ENCODE assay signal across 15 cellular contexts in the genomic region with DNA sequence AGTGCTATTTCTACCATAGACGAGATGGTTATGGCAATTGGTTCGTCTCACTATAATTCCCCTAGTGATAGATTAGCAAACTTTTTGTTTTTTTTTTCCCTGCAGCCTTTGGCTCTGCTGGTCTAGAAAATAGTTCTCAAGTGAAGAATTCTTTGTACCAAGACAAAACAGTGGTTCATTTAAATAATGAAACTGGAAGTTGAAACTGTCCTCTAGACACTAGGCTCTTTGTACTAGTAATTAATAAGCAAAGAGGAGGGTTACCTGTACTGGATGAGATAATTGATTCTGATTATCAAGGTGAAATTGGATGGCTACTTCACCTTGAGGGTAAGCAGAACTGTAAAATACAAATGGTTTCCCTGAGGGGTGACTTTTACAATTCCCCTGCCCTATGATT.
DNase-seq lines count a peak whose midpoint lies in the region; ATAC-seq, FAIRE-seq and TF ChIP-seq lines count a peak whose summit lies in the region.
"Had no signal": no experiment of that assay in that cellular context is flagged by ENCODE, and none has a peak within 500 bp of the region (broad histone marks: within the 10 kb centered on the region; RNA-seq: fewer than 3 reads in every experiment).

No MANE protein-coding gene starts in this region.

- no TSS peak for BruUV-seq in GM12878 (replicated peaks; lab: Mats Ljungman, UMichigan)

- TF ChIP-seq RAD21 in GM12878 (IDR thresholded peaks at IDR 0.05; ENCODE audit: insufficient read depth, low read depth, low read length), result no peak

- no peaks in the 10 kb centered on the region for H4K20me1 ChIP-seq in GM12878 (ENCODE audit: control insufficient read depth, insufficient read depth)
- H4K20me1 ChIP-seq: BLaER1 had no signal

- no peak for TF ChIP-seq CTCF in GM12878 (IDR thresholded peaks at IDR 0.05 in 2 of 3, conservative IDR thresholded peaks at IDR 0.05 in 1 of 3; ENCODE audit: control insufficient read depth in 2 of 3, extremely low read depth in 1 of 3, insufficient read depth in 1 of 3, low read depth in 3 of 3, low read length in 3 of 3)

- H3K27ac ChIP-seq in GM12878 (ENCODE audit: control insufficient read depth, insufficient read depth), result no peak overlapping the region
- H3K27ac ChIP-seq: BLaER1 had no signal

- ATAC-seq in GM18502 (IDR thresholded peaks at IDR 0.05; ENCODE audit: poor library complexity, unreplicated experiment) (peak; percentile 56), GM19025 (IDR thresholded peaks at IDR 0.05; ENCODE audit: low read depth, unreplicated experiment) (peak; percentile 72), HG02798 (IDR thresholded peaks at IDR 0.05; ENCODE audit: poor library complexity, unreplicated experiment) (peak; percentile 76), GM12878 (peak; percentile 77), GM21825 (IDR thresholded peaks at IDR 0.05; ENCODE audit: unreplicated experiment) (no peak)

- DNase-seq in GM12878 (ENCODE audit: low read depth, low spot score) (no peak), NCI-H510A (lab: John Stamatoyannopoulos, UW) (no peak), LoVo (ENCODE audit: low spot score) (no peak)
- DNase-seq: 8988T; CD4-positive, alpha-beta memory T cell; DMS153; DMS79; GDM1; H9 had no signal

- no peak overlapping the region for H3K9ac ChIP-seq in GM12878 (ENCODE audit: control insufficient read depth, insufficient read depth, low read length)
- H3K9ac ChIP-seq: BLaER1 had no signal

- in situ Hi-C loops in GM12878 (cut with MboI), result no loop called here

- SMC1A ChIA-PET in GM12878 (lab: Charles Lee; ENCODE audit: uncharacterized antibody, unreplicated experiment), result interaction anchor here (0.7 kb wide), 1 partner anchor 360 kb away, joined by 3 read pairs; no protein-coding TSS in a partner anchor

- TF ChIP-seq EP300 in GM12878 (IDR thresholded peaks at IDR 0.05; ENCODE audit: borderline replicate concordance in 1 of 2, control insufficient read depth in 1 of 2, low read depth in 2 of 2, low read length in 2 of 2), result no peak

- H3K36me3 ChIP-seq in GM12878 (ENCODE audit: control insufficient read depth in 2 of 2, insufficient read depth in 2 of 2, low read length in 1 of 2), result no peaks in the 10 kb centered on the region
- H3K36me3 ChIP-seq: BLaER1 had no signal

- CTCF ChIA-PET in GM12878 (lab: Yijun Ruan, JAX), result no interaction called here

- H3K27me3 ChIP-seq in GM12878 (replicated peaks in 1 of 2; ENCODE audit: control insufficient read depth in 2 of 2, insufficient read depth in 2 of 2, low read length in 1 of 2), result no peaks in the 10 kb centered on the region
- H3K27me3 ChIP-seq: BLaER1 had no signal

- intact Hi-C loops in GM12878 (cut with micrococcal nuclease; ENCODE audit: unreplicated experiment), result no loop called here

- whole genome bisulfite sequencing in GM12878 (ENCODE audit: insufficient coverage, insufficient replicate concordance, low lambda C conversion rate, missing lambda C conversion rate), result 93% methylated on average over 2 of the region's 2 CpGs

- no peak for TF ChIP-seq POLR2A in GM12878 (IDR thresholded peaks at IDR 0.05; ENCODE audit: low read depth, low read length)

- no peak overlapping the region for H3K4me3 ChIP-seq in GM12878
- H3K4me3 ChIP-seq: BLaER1 had no signal

- POLR2A ChIA-PET in GM12878 (lab: Charles Lee), result no interaction called here

- no peak for FAIRE-seq in GM12878 (lab: Jason Lieb, UNC)
- FAIRE-seq: H1 had no signal

- no peak overlapping the region for H2AFZ ChIP-seq in GM12878 (ENCODE audit: control insufficient read depth, low read depth, low read length)

- no peak overlapping the region for H3K4me2 ChIP-seq in GM12878 (ENCODE audit: control insufficient read depth, insufficient read depth)
- H3K4me2 ChIP-seq: BLaER1 had no signal

- H3K9me3 ChIP-seq in GM12878 (replicated peaks; ENCODE audit: control insufficient read depth, insufficient read depth, low read length), result no peaks in the 10 kb centered on the region
- H3K9me3 ChIP-seq: BLaER1 had no signal

- H3K79me2 ChIP-seq in GM12878 (ENCODE audit: control insufficient read depth, insufficient read depth, low read length), result no peaks in the 10 kb centered on the region

- no peaks in the 10 kb centered on the region for H3K4me1 ChIP-seq in GM12878 (ENCODE audit: control insufficient read depth, insufficient read depth, low read length)

- RAD21 ChIA-PET in GM12878 (lab: Charles Lee; ENCODE audit: unreplicated experiment), result no interaction called here

TF ChIP-seq in GM12878, 131 proteins besides CTCF, POLR2A, EP300 and RAD21:
- TF ChIP-seq RFX5 (IDR thresholded peaks at IDR 0.05; ENCODE audit: low read depth, low read length) (0 out of 2 replicates have a peak, but pooled peaks have one; percentile 17), MTA2 (IDR thresholded peaks at IDR 0.05; ENCODE audit: low read depth) (0 out of 2 replicates have a peak, but pooled peaks have one; percentile 29), IKZF1 (conservative IDR thresholded peaks at IDR 0.05) (no peak), ZNF384 (IDR thresholded peaks at IDR 0.05; ENCODE audit: borderline replicate concordance, low read depth, low read length) (peak; percentile 35; the same call in 1 of the 2 replicates)
